ENCODE assay signal across 9 cellular contexts in the genomic region with DNA sequence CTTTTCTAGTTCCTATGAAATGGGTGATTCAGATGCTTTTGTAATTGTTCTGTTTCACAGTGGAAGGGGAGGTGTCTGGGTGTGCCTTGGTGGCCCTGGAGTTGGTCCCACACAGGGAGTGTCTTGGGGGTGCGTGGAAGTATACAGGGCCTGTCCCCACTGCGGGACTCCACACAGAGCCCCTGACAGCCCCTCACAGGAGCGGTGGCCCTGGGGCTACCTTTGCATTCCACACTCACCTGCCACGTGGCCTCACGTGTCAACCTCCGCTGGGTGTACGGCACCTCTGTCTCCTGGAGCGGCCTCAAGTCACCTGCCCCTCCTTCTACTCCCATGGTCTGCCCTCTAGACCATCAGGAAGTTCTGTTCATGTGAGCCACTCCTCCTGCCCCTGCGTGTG. TPM values are rescaled to one million over a fixed set of nuclear protein-coding genes. Genes with fewer than 3 reads are reported as not detected.
DNase-seq lines count a peak whose midpoint lies in the region; ATAC-seq and TF ChIP-seq lines count a peak whose summit lies in the region.
"Had no signal": no experiment of that assay in that cellular context is flagged by ENCODE, and none has a peak within 500 bp of the region (broad histone marks: within the 10 kb centered on the region; RNA-seq: fewer than 3 reads in every experiment).

No MANE protein-coding gene starts in this region.

- ATAC-seq in heart right ventricle (no peak), aorta (ENCODE audit: low FRiP score) (no peak)
- no peak for ATAC-seq in activated CD4-positive, CD25-positive, alpha-beta regulatory T cell treated with anti-CD3 and anti-CD28 coated beads, Interleukin-2, amount 50 U/mL, for 24 hours
- ATAC-seq: activated T-cell treated with anti-CD3 and anti-CD28 coated beads, Interleukin-2, amount 50 U/mL, for 72 hours had no signal

- H3K4me3 Mint-ChIP-seq in nephron, result peak overlapping the region; percentile 45 to 70 (median 68)
- H3K4me3 Mint-ChIP-seq: activated T-cell treated with anti-CD3 and anti-CD28 coated beads, Interleukin-2, amount 50 U/mL, for 72 hours had no signal

- TF ChIP-seq POLR2A in esophagus muscularis mucosa (IDR thresholded peaks at IDR 0.05; ENCODE audit: low read depth), result no peak

- no peak overlapping the region for H3K4me3 ChIP-seq in heart right ventricle
- no peak overlapping the region for H3K4me3 ChIP-seq in esophagus muscularis mucosa
- H3K4me3 ChIP-seq in aorta (ENCODE audit: low read length in 2 of 2), result no peak overlapping the region

- H3K36me3 ChIP-seq in heart right ventricle (no peaks in the 10 kb centered on the region), esophagus muscularis mucosa (no peaks in the 10 kb centered on the region), aorta (ENCODE audit: control insufficient read depth in 1 of 2, insufficient read depth in 2 of 2, low read length in 1 of 2) (no peaks in the 10 kb centered on the region)

- DNase-seq in heart right ventricle (no peak), cardiac septum (ENCODE audit: low spot score) (no peak), esophagus muscularis mucosa (ENCODE audit: extremely low spot score) (no peak), aorta (peak; percentile 43 to 71), T-helper 9 cell (no peak), KG1 (lab: John Stamatoyannopoulos, UW) (no peak)
- DNase-seq: activated T-cell treated with anti-CD3 and anti-CD28 coated beads, Interleukin-2, amount 50 U/mL, for 72 hours had no signal

- peak overlapping the region; percentile 25 to 96 (median 83) for H3K27ac ChIP-seq in heart right ventricle
- H3K27ac ChIP-seq in esophagus muscularis mucosa (replicated peaks in 1 of 4), result peak overlapping the region; percentile 89 to 95 (median 92)
- no peak overlapping the region for H3K27ac ChIP-seq in aorta (ENCODE audit: low read depth in 1 of 2, low read length in 2 of 2)

- peaks cover 49% of the 10 kb centered on the region for H3K4me1 Mint-ChIP-seq in nephron

- TF ChIP-seq CTCF in heart right ventricle (IDR thresholded peaks at IDR 0.05) (no peak), esophagus muscularis mucosa (IDR thresholded peaks at IDR 0.05) (no peak), nephron (IDR thresholded peaks at IDR 0.05; ENCODE audit: unreplicated experiment in 3 of 3) (no peak)

- 73 to 78% methylated on average over 9 of the region's 9 CpGs for WGBS in heart right ventricle, 2 donors
- 98% methylated on average over 8 of the region's 9 CpGs for WGBS in esophagus muscularis mucosa
- WGBS in aorta, 2 donors, result 89 to 91% methylated on average over 9 of the region's 9 CpGs

- H3K36me3 Mint-ChIP-seq in nephron (ENCODE audit: low read depth), result no peaks in the 10 kb centered on the region

- no peaks in the 10 kb centered on the region for H3K27me3 ChIP-seq in heart right ventricle
- H3K27me3 ChIP-seq in esophagus muscularis mucosa, result no peaks in the 10 kb centered on the region
- H3K27me3 ChIP-seq in aorta (ENCODE audit: control insufficient read depth in 1 of 2, insufficient read depth in 2 of 2, low read length in 1 of 2), result no peaks in the 10 kb centered on the region

- H3K9me3 Mint-ChIP-seq in nephron, result no peaks in the 10 kb centered on the region
- H3K9me3 Mint-ChIP-seq: activated T-cell treated with anti-CD3 and anti-CD28 coated beads, Interleukin-2, amount 50 U/mL, for 72 hours had no signal

- peak overlapping the region; percentile 92 to 100 (median 100) for H3K27ac Mint-ChIP-seq in nephron
- H3K27ac Mint-ChIP-seq: activated T-cell treated with anti-CD3 and anti-CD28 coated beads, Interleukin-2, amount 50 U/mL, for 72 hours had no signal

- H3K9me3 ChIP-seq in heart right ventricle (no peaks in the 10 kb centered on the region), esophagus muscularis mucosa (no peaks in the 10 kb centered on the region), aorta (ENCODE audit: control insufficient read depth, low read length) (no peaks in the 10 kb centered on the region)

- no peak for TF ChIP-seq EP300 in esophagus muscularis mucosa (IDR thresholded peaks at IDR 0.05)

- intact Hi-C loops in heart right ventricle (cut with DNase I), result loop anchor here in 1 of 10 donors (10.0 kb wide), 1 partner anchor 49 kb away; no protein-coding TSS in a partner anchor
- intact Hi-C loops in cardiac septum (cut with DNase I), result no loop called here
- intact Hi-C loops in esophagus muscularis mucosa (cut with DNase I), result no loop called here
- intact Hi-C loops in aorta (cut with DNase I), result no loop called here

- peaks cover 8 to 44% (median 25%) of the 10 kb centered on the region in 9 donors for H3K4me1 ChIP-seq in heart right ventricle
- peaks cover 27 to 35% (median 33%) of the 10 kb centered on the region in 4 donors for H3K4me1 ChIP-seq in esophagus muscularis mucosa
- H3K4me1 ChIP-seq in aorta (ENCODE audit: control insufficient read depth in 1 of 2, insufficient read depth in 2 of 2, low read length in 2 of 2), result no peaks in the 10 kb centered on the region

- peaks cover 14% of the 10 kb centered on the region for H3K27me3 Mint-ChIP-seq in nephron (ENCODE audit: low read depth)

RNA-seq across cellular contexts. Expression of gene FAAP20, which starts 58.7 kb away (rescaled TPM):
- total RNA-seq in heart right ventricle (10 to 100 TPM; 30.9 to 47.6 (median 38.3) TPM), cardiac septum (40.5 TPM), esophagus muscularis mucosa (10 to 100 TPM; 37.9 to 81.7 (median 55.7) TPM), aorta (10 to 100 TPM; 49.0 to 59.9 TPM)
- polyA plus RNA-seq in heart right ventricle (10 to 100 TPM; 83.0 to 83.6 TPM), aorta (100 to 1,000 TPM in 1 of 2 donors, 10 to 100 TPM in 1; 61.2 to 124 TPM)

Comparison
In these comparisons a context has a peak if more than half of its experiments do, and no peak if none do; other contexts are left out.
1. DNase-seq: peak in aorta (2 of 2); none in heart right ventricle (0 of 2), cardiac septum (single experiment), esophagus muscularis mucosa (single experiment), T-helper 9 cell (single experiment) and KG1 (single experiment).
2. H3K27ac ChIP-seq: peak in heart right ventricle (10 of 10) and esophagus muscularis mucosa (4 of 4); none in aorta (0 of 2).